8 cellular contexts compared by ENCODE assay signal in the genomic region with DNA sequence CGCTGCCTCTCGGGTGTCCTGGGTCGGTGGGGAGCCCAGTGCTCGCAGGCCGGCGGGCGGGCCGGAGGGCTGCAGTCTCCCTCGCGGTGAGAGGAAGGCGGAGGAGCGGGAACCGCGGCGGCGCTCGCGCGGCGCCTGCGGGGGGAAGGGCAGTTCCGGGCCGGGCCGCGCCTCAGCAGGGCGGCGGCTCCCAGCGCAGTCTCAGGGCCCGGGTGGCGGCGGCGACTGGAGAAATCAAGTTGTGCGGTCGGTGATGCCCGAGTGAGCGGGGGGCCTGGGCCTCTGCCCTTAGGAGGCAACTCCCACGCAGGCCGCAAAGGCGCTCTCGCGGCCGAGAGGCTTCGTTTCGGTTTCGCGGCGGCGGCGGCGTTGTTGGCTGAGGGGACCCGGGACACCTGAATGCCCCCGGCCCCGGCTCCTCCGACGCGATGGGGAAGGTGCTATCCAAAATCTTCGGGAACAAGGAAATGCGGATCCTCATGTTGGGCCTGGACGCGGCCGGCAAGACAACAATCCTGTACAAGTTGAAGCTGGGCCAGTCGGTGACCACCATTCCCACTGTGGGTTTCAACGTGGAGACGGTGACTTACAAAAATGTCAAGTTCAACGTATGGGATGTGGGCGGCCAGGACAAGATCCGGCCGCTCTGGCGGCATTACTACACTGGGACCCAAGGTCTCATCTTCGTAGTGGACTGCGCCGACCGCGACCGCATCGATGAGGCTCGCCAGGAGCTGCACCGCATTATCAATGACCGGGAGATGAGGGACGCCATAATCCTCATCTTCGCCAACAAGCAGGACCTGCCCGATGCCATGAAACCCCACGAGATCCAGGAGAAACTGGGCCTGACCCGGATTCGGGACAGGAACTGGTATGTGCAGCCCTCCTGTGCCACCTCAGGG. TPM values are rescaled to one million over a fixed set of nuclear protein-coding genes. Genes with fewer than 3 reads are reported as not detected.
DNase-seq lines count a peak whose midpoint lies in the region; ATAC-seq and TF ChIP-seq lines count a peak whose summit lies in the region.

No MANE protein-coding gene starts in this region.

- peak overlapping the region; percentile 98 for H3K27ac ChIP-seq in WERI-Rb-1
- peak overlapping the region; percentile 94 for H3K27ac ChIP-seq in mammary epithelial cell (ENCODE audit: insufficient read depth, low read depth, low read length)

- WGBS in mammary epithelial cell (ENCODE audit: low coverage, missing lambda C conversion rate) = under 1% methylated on average over 23 of the region's 85 CpGs

- H3K9me3 ChIP-seq in WERI-Rb-1 (ENCODE audit: severe bottlenecking) = no peaks in the 10 kb centered on the region
- no peaks in the 10 kb centered on the region for H3K9me3 ChIP-seq in mammary epithelial cell (replicated peaks; ENCODE audit: insufficient read depth, low read length)

- H3K4me1 ChIP-seq in mammary epithelial cell (ENCODE audit: insufficient read depth, low read length) = peaks cover 14% of the 10 kb centered on the region

- CTCF ChIA-PET in mammary epithelial cell (lab: Charles Lee; ENCODE audit: low non-redundant PET) = no interaction called here

- H2AFZ ChIP-seq in mammary epithelial cell (ENCODE audit: low read depth, low read length) = no peak overlapping the region

- H3K4me3 ChIP-seq in WERI-Rb-1 (ENCODE audit: low read depth, low read length) (peak overlapping the region; percentile 94), mammary epithelial cell (replicated peaks in 1 of 3; ENCODE audit: insufficient read depth in 1 of 3, low read depth in 2 of 3, low read length in 3 of 3) (peak overlapping the region; percentile 87 to 100 (median 96))

- H3K79me2 ChIP-seq in mammary epithelial cell (ENCODE audit: insufficient read depth, low read length) = peaks cover 71% of the 10 kb centered on the region

- in situ Hi-C loops in mammary epithelial cell (cut with MboI; ENCODE audit: low sequenced_read_pairs in 2 of 2) = loop anchor here (5.0 to 10.0 kb wide), 3 partner anchors 51 to 111 kb away; no protein-coding TSS in a partner anchor

- ATAC-seq in GM21360 (IDR thresholded peaks at IDR 0.05; ENCODE audit: unreplicated experiment) (peak; percentile 38), GM18861 (IDR thresholded peaks at IDR 0.05; ENCODE audit: unreplicated experiment) (no peak)

- BruUV-seq in mammary epithelial cell (replicated peaks; lab: Mats Ljungman, UMichigan) = TSS peak; percentile 21

- H3K27me3 ChIP-seq in WERI-Rb-1 (ENCODE audit: insufficient read depth, low read depth, severe bottlenecking) (no peaks in the 10 kb centered on the region), mammary epithelial cell (ENCODE audit: insufficient read depth, low read length) (no peaks in the 10 kb centered on the region)

- intact Hi-C loops in mammary epithelial cell (cut with micrococcal nuclease) = loop anchor here (1.0 to 5.0 kb wide), 4 partner anchors 57 to 189 kb away; no protein-coding TSS in a partner anchor

- DNase-seq in COR-L47 (lab: John Stamatoyannopoulos, UW) = peak; percentile 58
- DNase-seq in HT-29 (ENCODE audit: low spot score) = peak; percentile 46
- peak; percentile 23 for DNase-seq in WERI-Rb-1
- DNase-seq in mammary epithelial cell = peak; percentile 60
- peak; percentile 86 for DNase-seq in left kidney (ENCODE audit: low read depth, low spot score)
- DNase-seq in stimulated activated CD4-positive, alpha-beta T cell treated with anti-CD3 and anti-CD28 coated beads, Interleukin-4, amount 100 ng/mL, for 4 hours = peak; percentile 67 to 73

- H4K20me1 ChIP-seq in mammary epithelial cell (ENCODE audit: insufficient read depth, low read length) = no peaks in the 10 kb centered on the region

- TF ChIP-seq CTCF in WERI-Rb-1 (IDR thresholded peaks at IDR 0.05; ENCODE audit: low read depth, low read length) (no peak), mammary epithelial cell (conservative IDR thresholded peaks at IDR 0.05 in 1 of 2, IDR thresholded peaks at IDR 0.05 in 1 of 2; ENCODE audit: extremely low read depth in 1 of 2, insufficient read depth in 1 of 2, low read depth in 1 of 2, low read length in 2 of 2) (no peak)

- dilution Hi-C loops in mammary epithelial cell (cut with HindIII; ENCODE audit: low sequenced_read_pairs) = no loop called here

- H3K36me3 ChIP-seq in WERI-Rb-1 = peaks cover 28% of the 10 kb centered on the region
- peaks cover 16% of the 10 kb centered on the region for H3K36me3 ChIP-seq in mammary epithelial cell (ENCODE audit: insufficient read depth, low read length)

- peak overlapping the region; percentile 87 for H3K4me2 ChIP-seq in mammary epithelial cell (ENCODE audit: insufficient read depth, low read depth, low read length)

- H3K9ac ChIP-seq in mammary epithelial cell (ENCODE audit: insufficient read depth, low read length) = peak overlapping the region; percentile 97

RNA-seq across cellular contexts. Expression of gene ARF6, which starts 0.7 kb away (rescaled TPM):
- 47.1 and 47.3 TPM in 2 replicates for total RNA-seq in HT-29 (2014; rRNA removed; shearing (Covaris generic))
- 100 to 1,000 TPM in 1 of 2 donors, 10 to 100 TPM in 1; 85.5 to 132 TPM for total RNA-seq in mammary epithelial cell
- polyA plus RNA-seq in mammary epithelial cell = 58.3 TPM
- 88.5 TPM for polyA minus RNA-seq in mammary epithelial cell

RNA-seq across cellular contexts. Expression of gene NEMF, which starts 41.0 kb away (rescaled TPM):
- total RNA-seq in HT-29 (2014; rRNA removed; shearing (Covaris generic)) = 12.4 and 20.0 TPM in 2 replicates
- total RNA-seq in mammary epithelial cell = 10 to 100 TPM; 44.8 to 57.7 TPM
- 18.1 TPM for polyA plus RNA-seq in mammary epithelial cell
- polyA minus RNA-seq in mammary epithelial cell = 60.7 TPM

Comparison
In these comparisons a context has a peak if more than half of its experiments do, and no peak if none do; other contexts are left out.
1. DNase-seq: peak in every context shown above with its lines; median percentile 86 in left kidney; 70 in stimulated activated CD4-positive, alpha-beta T cell treated with anti-CD3 and anti-CD28 coated beads, Interleukin-4, amount 100 ng/mL, for 4 hours; 60 in mammary epithelial cell; 58 in COR-L47; 46 in HT-29; 23 in WERI-Rb-1.